ENCODE assay signal across 8 cellular contexts in the genomic region with DNA sequence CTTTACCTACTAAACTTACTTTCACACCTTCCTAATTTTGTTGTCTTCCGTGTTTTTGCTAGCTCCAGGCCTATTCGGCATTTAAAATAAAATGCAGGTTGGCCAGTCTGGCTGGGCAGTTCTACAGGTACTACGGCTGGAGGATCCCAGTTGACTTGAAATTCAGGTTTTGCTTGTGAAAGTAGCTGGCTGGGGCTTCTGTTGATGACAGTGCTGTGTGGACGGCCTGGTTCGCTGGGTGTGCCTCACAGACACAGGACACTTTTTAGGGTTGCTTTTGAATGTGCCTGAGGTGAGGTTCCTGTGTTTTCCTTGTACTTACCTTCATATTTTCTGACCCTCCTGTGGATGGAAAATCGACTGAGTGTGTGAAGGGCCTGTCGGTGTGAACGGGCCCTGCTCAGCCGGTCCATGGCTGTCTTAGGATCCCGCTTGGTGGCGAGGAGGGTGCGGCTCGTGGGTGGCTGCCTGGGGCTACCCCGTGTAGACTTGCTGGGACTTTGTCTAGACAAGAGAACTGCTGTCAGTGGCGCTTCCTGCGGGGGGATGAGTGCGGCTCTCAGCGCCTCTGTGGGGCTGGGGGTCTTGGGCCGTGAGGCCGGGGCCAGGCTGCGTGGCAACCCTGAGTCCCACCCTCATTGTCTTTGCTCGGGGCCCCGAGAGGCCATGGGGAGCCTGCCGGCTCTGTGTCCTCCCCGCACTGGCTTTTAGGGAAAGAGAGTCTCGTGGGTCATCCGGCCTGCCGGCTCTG. TPM values are rescaled to one million over a fixed set of nuclear protein-coding genes. Genes with fewer than 3 reads are reported as not detected.
DNase-seq lines count a peak whose midpoint lies in the region; ATAC-seq and TF ChIP-seq lines count a peak whose summit lies in the region.

No MANE protein-coding gene starts in this region.

- WGBS in tibial nerve, 2 donors: 83 to 85% methylated on average over 19 to 22 of the region's 28 CpGs

- H3K4me1 ChIP-seq in tibial nerve: peaks cover 0 to 27% (median 20%) of the 10 kb centered on the region in 4 donors

- H3K4me3 ChIP-seq in tibial nerve: no peak overlapping the region

- peaks cover 0 to 14% (median 0%) of the 10 kb centered on the region in 3 donors for H3K36me3 ChIP-seq in tibial nerve

- ATAC-seq in HG03571 (IDR thresholded peaks at IDR 0.05; ENCODE audit: unreplicated experiment): no peak

- TF ChIP-seq EP300 in tibial nerve (IDR thresholded peaks at IDR 0.05): no peak

- peak overlapping the region in 3 of 4 donors; percentile 67 to 96 (median 86) for H3K27ac ChIP-seq in tibial nerve

- H3K9me3 ChIP-seq in tibial nerve: no peaks in the 10 kb centered on the region

- no peak for TF ChIP-seq POLR2A in tibial nerve (IDR thresholded peaks at IDR 0.05)

- H3K27me3 ChIP-seq in tibial nerve: no peaks in the 10 kb centered on the region

- TF ChIP-seq CTCF in tibial nerve (IDR thresholded peaks at IDR 0.05): no peak

- DNase-seq in activated CD4-positive, alpha-beta T cell treated with anti-CD3 and anti-CD28 coated beads for 4 hours: peak; percentile 32 to 47
- DNase-seq in activated CD4-positive, alpha-beta T cell treated with anti-CD3 and anti-CD28 coated beads for 1 hour: no peak
- DNase-seq in activated gamma-delta T cell (lab: John Stamatoyannopoulos, UW) (peak; percentile 46), left kidney (ENCODE audit: low read depth, low spot score) (peak; percentile 61), tibial nerve (ENCODE audit: low spot score in 2 of 2) (no peak), CD1c-positive myeloid dendritic cell (ENCODE audit: extremely low spot score) (no peak), iPS-NIHi11 (ENCODE audit: low spot score) (no peak)

RNA-seq across cellular contexts. Expression of gene ZNF750, which starts 18.7 kb away (rescaled TPM):
- total RNA-seq in tibial nerve: not detected

Comparison
In these comparisons a context has a peak if more than half of its experiments do, and no peak if none do; other contexts are left out.
1. DNase-seq: peak in activated CD4-positive, alpha-beta T cell treated with anti-CD3 and anti-CD28 coated beads for 4 hours (2 of 2), activated gamma-delta T cell (single experiment) and left kidney (single experiment); none in activated CD4-positive, alpha-beta T cell treated with anti-CD3 and anti-CD28 coated beads for 1 hour (single experiment), tibial nerve (0 of 2), CD1c-positive myeloid dendritic cell (single experiment) and iPS-NIHi11 (single experiment).